9 cellular contexts compared by ENCODE assay signal in the genomic region with DNA sequence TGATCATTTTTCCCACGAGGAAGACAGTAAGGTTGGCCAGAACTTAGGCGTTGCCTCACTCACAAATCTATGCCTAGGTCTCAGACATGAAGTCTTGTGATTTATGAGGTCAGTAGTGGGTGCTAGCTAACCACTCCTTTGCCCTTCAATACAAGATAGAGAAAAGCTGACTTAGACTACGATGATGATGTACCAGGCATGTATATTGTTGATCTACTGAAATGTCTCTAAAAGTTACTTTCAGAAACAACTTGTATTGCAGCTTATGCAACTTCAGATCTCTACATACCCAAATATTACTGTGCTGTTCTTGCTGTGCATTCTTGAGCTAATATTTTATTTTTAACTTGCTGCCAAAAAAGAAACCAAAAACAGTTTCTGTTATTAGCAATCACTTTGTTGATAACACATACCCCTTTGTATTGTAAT. TPM values are rescaled to one million over a fixed set of nuclear protein-coding genes. Genes with fewer than 3 reads are reported as not detected.
DNase-seq lines count a peak whose midpoint lies in the region; ATAC-seq and TF ChIP-seq lines count a peak whose summit lies in the region.
"Had no signal": no experiment of that assay in that cellular context is flagged by ENCODE, and none has a peak within 500 bp of the region (broad histone marks: within the 10 kb centered on the region; RNA-seq: fewer than 3 reads in every experiment).

No MANE protein-coding gene starts in this region.

- peaks cover 26% of the 10 kb centered on the region for H3K36me3 Mint-ChIP-seq in activated CD4-positive, alpha-beta T cell treated with anti-CD3 and anti-CD28 coated beads for 36 hours (ENCODE audit: low read depth)
- peaks cover 6% of the 10 kb centered on the region; the same call in 1 of the 2 replicates for H3K36me3 Mint-ChIP-seq in HFFc6 (ENCODE audit: low read depth)

- no peaks in the 10 kb centered on the region for H3K27me3 Mint-ChIP-seq in activated CD4-positive, alpha-beta T cell treated with anti-CD3 and anti-CD28 coated beads for 36 hours
- H3K27me3 Mint-ChIP-seq in HFFc6 (ENCODE audit: insufficient read depth) = no peaks in the 10 kb centered on the region

- 62 to 77% (median 67%) methylated on average over 3 of the region's 3 CpGs for WGBS in stomach, 5 donors

- ATAC-seq in activated CD4-positive, alpha-beta T cell treated with anti-CD3 and anti-CD28 coated beads for 36 hours = peak; percentile 44
- ATAC-seq in HG03066 (IDR thresholded peaks at IDR 0.05; ENCODE audit: low read depth, unreplicated experiment) (peak; percentile 66), thoracic aorta (ENCODE audit: insufficient number of reproducible peaks, low FRiP score, low read depth) (no peak)
- ATAC-seq: foreskin keratinocyte had no signal

- no peak for DNase-seq in activated CD4-positive, alpha-beta T cell treated with anti-CD3 and anti-CD28 coated beads for 36 hours
- no peak for DNase-seq in activated CD4-positive, alpha-beta T cell treated with anti-CD3 and anti-CD28 coated beads, Interleukin-2, amount 50 U/mL, for 4 hours
- DNase-seq in dorsolateral prefrontal cortex = no peak
- DNase-seq in thoracic aorta (ENCODE audit: low spot score) = no peak
- DNase-seq in HFFc6 = no peak
- DNase-seq in OCI-M2 (lab: John Stamatoyannopoulos, UW; ENCODE audit: unreplicated experiment) = no peak
- no peak for DNase-seq in stomach

- H3K9me3 Mint-ChIP-seq in activated CD4-positive, alpha-beta T cell treated with anti-CD3 and anti-CD28 coated beads for 36 hours (ENCODE audit: low read depth) = no peaks in the 10 kb centered on the region
- H3K9me3 Mint-ChIP-seq in HFFc6 = no peaks in the 10 kb centered on the region

- H3K27ac Mint-ChIP-seq in activated CD4-positive, alpha-beta T cell treated with anti-CD3 and anti-CD28 coated beads for 36 hours = no peak overlapping the region
- H3K27ac Mint-ChIP-seq in HFFc6 = no peak overlapping the region

- POLR2A ChIA-PET in activated CD4-positive, alpha-beta T cell treated with anti-CD3 and anti-CD28 coated beads for 36 hours (lab: Charles Lee) = no interaction called here

- H3K4me3 Mint-ChIP-seq in activated CD4-positive, alpha-beta T cell treated with anti-CD3 and anti-CD28 coated beads for 36 hours = no peak overlapping the region
- no peak overlapping the region for H3K4me3 Mint-ChIP-seq in HFFc6

- intact Hi-C loops in activated CD4-positive, alpha-beta T cell treated with anti-CD3 and anti-CD28 coated beads for 36 hours (cut with DNase I, micrococcal nuclease) = no loop called here
- intact Hi-C loops in dorsolateral prefrontal cortex (cut with DNase I) = no loop called here
- intact Hi-C loops in stomach (cut with DNase I; ENCODE audit: low total_unique reads) = no loop called here

- no peaks in the 10 kb centered on the region for H3K9me3 ChIP-seq in thoracic aorta
- no peaks in the 10 kb centered on the region for H3K9me3 ChIP-seq in stomach

- H3K4me3 ChIP-seq in dorsolateral prefrontal cortex = peak overlapping the region in 1 of 59 donors; percentile 19
- peak overlapping the region; percentile 4 for H3K4me3 ChIP-seq in thoracic aorta
- H3K4me3 ChIP-seq in stomach = no peak overlapping the region

- TF ChIP-seq POLR2A in stomach (IDR thresholded peaks at IDR 0.05) = no peak

- H3K4me1 Mint-ChIP-seq in activated CD4-positive, alpha-beta T cell treated with anti-CD3 and anti-CD28 coated beads for 36 hours = peaks cover 43% of the 10 kb centered on the region
- peaks cover 36% of the 10 kb centered on the region for H3K4me1 Mint-ChIP-seq in HFFc6 (ENCODE audit: low read depth)

- peaks cover 26 to 54% of the 10 kb centered on the region in 2 donors for H3K4me1 ChIP-seq in thoracic aorta (ENCODE audit: control insufficient read depth in 1 of 2, low read depth in 2 of 2)
- peaks cover 0 to 31% (median 20%) of the 10 kb centered on the region in 4 donors for H3K4me1 ChIP-seq in stomach

- peak overlapping the region in 45 of 59 donors; percentile 2 to 75 (median 45) for H3K27ac ChIP-seq in dorsolateral prefrontal cortex
- H3K27ac ChIP-seq in thoracic aorta = peak overlapping the region; percentile 51 to 52
- H3K27ac ChIP-seq in stomach = peak overlapping the region in 2 of 5 donors; percentile 6 to 34
- H3K27ac ChIP-seq: foreskin keratinocyte had no signal

- H3K27me3 ChIP-seq in dorsolateral prefrontal cortex = no peaks in the 10 kb centered on the region
- H3K27me3 ChIP-seq in thoracic aorta (replicated peaks; ENCODE audit: insufficient read depth) = no peaks in the 10 kb centered on the region
- H3K27me3 ChIP-seq in stomach = no peaks in the 10 kb centered on the region
- H3K27me3 ChIP-seq: foreskin keratinocyte had no signal

- CTCF ChIA-PET in activated CD4-positive, alpha-beta T cell treated with anti-CD3 and anti-CD28 coated beads for 36 hours (lab: Charles Lee) = interaction anchor here (0.7 to 3.2 kb wide), 4 partner anchors 14 to 43 kb away, joined by 3 to 21 read pairs (median 4); no protein-coding TSS in a partner anchor

- H3K36me3 ChIP-seq in thoracic aorta (no peaks in the 10 kb centered on the region), stomach (peaks cover 0 to 19% (median 15%) of the 10 kb centered on the region in 4 donors)

- TF ChIP-seq EP300 in stomach (IDR thresholded peaks at IDR 0.05) = no peak

- TF ChIP-seq CTCF in dorsolateral prefrontal cortex (IDR thresholded peaks at IDR 0.05 in 54 of 56, conservative IDR thresholded peaks at IDR 0.05 in 2 of 56; ENCODE audit: low read depth in 1 of 56, partially characterized antibody in 56 of 56) (peak in 2 of 56 donors; percentile 15 to 25), thoracic aorta (IDR thresholded peaks at IDR 0.05) (no peak), HFFc6 (IDR thresholded peaks at IDR 0.05) (no peak), stomach (IDR thresholded peaks at IDR 0.05) (no peak)

RNA-seq across cellular contexts. Expression of a gene that starts 30.6 kb away (rescaled TPM):
- 10 to 100 TPM; 59.4 to 83.8 TPM for total RNA-seq in activated CD4-positive, alpha-beta T cell treated with anti-CD3 and anti-CD28 coated beads for 36 hours
- total RNA-seq in dorsolateral prefrontal cortex (100 to 1,000 TPM; 105 to 278 (median 202) TPM), thoracic aorta (10 to 100 TPM; 31.8 to 54.2 TPM), stomach (100 to 1,000 TPM in 1 of 5 donors, 10 to 100 TPM in 4; 22.2 to 258 (median 51.6) TPM)
- 10 to 100 TPM; 22.4 to 39.1 (median 24.4) TPM for total RNA-seq in HFFc6 (2021; fragmentation: NEBNext Ultra II Directional; extraction: Animal tissue kit (Norgen Biotek cat#: 25700))
- polyA plus RNA-seq in stomach = 10 to 100 TPM in 2 of 3 donors, 1 to 10 TPM in 1; 7.4 to 18.5 (median 13.3) TPM
